22 cellular contexts compared by ENCODE assay signal in genomic region chr11:1744879-1745700, GRCh38. TPM values are rescaled to one million over a fixed set of nuclear protein-coding genes. Genes with fewer than 3 reads are reported as not detected.
A peak's percentile ranks its signal among the peaks of the same experiment; 100 is the strongest.
DNase-seq lines count a peak whose midpoint lies in the region; ATAC-seq and TF ChIP-seq lines count a peak whose summit lies in the region.
"Had no signal": no experiment of that assay in that cellular context is flagged by ENCODE, and none has a peak within 500 bp of the region (broad histone marks: within the 10 kb centered on the region; RNA-seq: fewer than 3 reads in every experiment).

No MANE protein-coding gene starts in this region.

- peaks cover 8% of the 10 kb centered on the region for H3K27me3 Mint-ChIP-seq in activated naive CD4-positive, alpha-beta T cell treated with anti-CD3 and anti-CD28 coated beads for 36 hours (ENCODE audit: low read depth)

- H3K9me3 Mint-ChIP-seq in activated naive CD4-positive, alpha-beta T cell treated with anti-CD3 and anti-CD28 coated beads for 36 hours: peaks cover 2% of the 10 kb centered on the region
- H3K9me3 Mint-ChIP-seq: naive thymus-derived CD8-positive, alpha-beta T cell had no signal

- no peak overlapping the region for H3K27ac Mint-ChIP-seq in activated naive CD4-positive, alpha-beta T cell treated with anti-CD3 and anti-CD28 coated beads for 36 hours
- H3K27ac Mint-ChIP-seq: H9; memory B cell; stimulated activated naive CD8-positive, alpha-beta T cell treated with anti-CD3 and anti-CD28 coated beads, Interleukin-15, amount 100 ng/mL, for 72 hours had no signal

- intact Hi-C loops in adrenal gland (cut with DNase I): no loop called here
- intact Hi-C loops in heart right ventricle (cut with DNase I): no loop called here
- intact Hi-C loops in posterior vena cava (cut with DNase I): no loop called here
- intact Hi-C loops in activated naive CD4-positive, alpha-beta T cell treated with anti-CD3 and anti-CD28 coated beads for 36 hours (cut with micrococcal nuclease): no loop called here

- in situ Hi-C loops in G401 (cut with HindIII; ENCODE audit: low sequenced_read_pairs): no loop called here

- H3K36me3 ChIP-seq in adrenal gland (replicated peaks in 1 of 2): no peaks in the 10 kb centered on the region
- H3K36me3 ChIP-seq in heart right ventricle: no peaks in the 10 kb centered on the region

- no peaks in the 10 kb centered on the region for H3K9me3 ChIP-seq in adrenal gland (replicated peaks in 1 of 3)
- H3K9me3 ChIP-seq in heart right ventricle: no peaks in the 10 kb centered on the region

- H3K4me3 Mint-ChIP-seq in activated naive CD4-positive, alpha-beta T cell treated with anti-CD3 and anti-CD28 coated beads for 36 hours: no peak overlapping the region
- H3K4me3 Mint-ChIP-seq: memory B cell; stimulated activated naive CD8-positive, alpha-beta T cell treated with anti-CD3 and anti-CD28 coated beads, Interleukin-15, amount 100 ng/mL, for 72 hours had no signal

- no peak for TF ChIP-seq CTCF in adrenal gland (IDR thresholded peaks at IDR 0.05)
- no peak for TF ChIP-seq CTCF in heart right ventricle (IDR thresholded peaks at IDR 0.05)

- H3K4me1 Mint-ChIP-seq in activated naive CD4-positive, alpha-beta T cell treated with anti-CD3 and anti-CD28 coated beads for 36 hours (ENCODE audit: low read depth): peaks cover 8% of the 10 kb centered on the region

- peak in 1 of 2 donors; percentile 5 for TF ChIP-seq POLR2A in adrenal gland (IDR thresholded peaks at IDR 0.05)

- H3K27ac ChIP-seq in adrenal gland: peak overlapping the region in 3 of 5 donors; percentile 41 to 93 (median 63)
- no peak overlapping the region for H3K27ac ChIP-seq in heart right ventricle
- H3K27ac ChIP-seq: foreskin keratinocyte, KMS-11 had no signal

- H3K4me1 ChIP-seq in adrenal gland (replicated peaks in 1 of 2) (peaks cover 31 to 49% of the 10 kb centered on the region in 2 donors), heart right ventricle (peaks cover 8 to 38% (median 27%) of the 10 kb centered on the region in 9 donors)
- H3K4me1 ChIP-seq: foreskin keratinocyte had no signal

- CTCF ChIA-PET in activated naive CD4-positive, alpha-beta T cell treated with anti-CD3 and anti-CD28 coated beads for 36 hours (lab: Charles Lee): no interaction called here

- no peak overlapping the region for H3K4me3 ChIP-seq in adrenal gland
- no peak overlapping the region for H3K4me3 ChIP-seq in heart right ventricle

- WGBS in adrenal gland, 4 donors: 42 to 61% (median 47%) methylated on average over 7 to 20 of the region's 20 CpGs
- WGBS in heart right ventricle, 2 donors: 70 to 71% methylated on average over 20 of the region's 20 CpGs

- H3K27me3 ChIP-seq in adrenal gland (no peaks in the 10 kb centered on the region), heart right ventricle (peaks cover 0 to 23% (median 16%) of the 10 kb centered on the region in 7 donors)

- no peaks in the 10 kb centered on the region for H3K36me3 Mint-ChIP-seq in activated naive CD4-positive, alpha-beta T cell treated with anti-CD3 and anti-CD28 coated beads for 36 hours (ENCODE audit: low read depth)
- H3K36me3 Mint-ChIP-seq: memory B cell had no signal

- ATAC-seq in heart right ventricle (peak in 5 of 8 donors; percentile 2 to 46 (median 29)), GM19397 (IDR thresholded peaks at IDR 0.05; ENCODE audit: unreplicated experiment) (no peak)
- ATAC-seq: foreskin keratinocyte; naive thymus-derived CD8-positive, alpha-beta T cell; PC-3; stimulated activated naive CD8-positive, alpha-beta T cell treated with anti-CD3 and anti-CD28 coated beads, Interleukin-15, amount 100 ng/mL, for 72 hours had no signal

- peak; percentile 91 for DNase-seq in G401 (ENCODE audit: low spot score)
- DNase-seq in adrenal gland: peak; percentile 64 to 87 (median 81)
- peak in 1 of 2 donors; percentile 48 for DNase-seq in heart right ventricle
- peak; percentile 79 for DNase-seq in posterior vena cava (ENCODE audit: low spot score)
- no peak for DNase-seq in activated naive CD4-positive, alpha-beta T cell treated with anti-CD3 and anti-CD28 coated beads for 36 hours
- no peak for DNase-seq in NCI-H2107 treated with DMSO at 0.1 percent for 48 hours (lab: John Stamatoyannopoulos, UW; ENCODE audit: unreplicated experiment)
- no peak for DNase-seq in DMS79 treated with DMSO at 0.1 percent for 48 hours (lab: John Stamatoyannopoulos, UW)
- DNase-seq: ACHN; activated T-cell treated with anti-CD3 and anti-CD28 coated beads, Interleukin-2, amount 50 U/mL, for 48 hours; DMS153; foreskin keratinocyte; H9; NCI-H1105; NCI-H2171 treated with DMSO at 0.1 percent for 48 hours; NCI-H82; PC-3; stimulated activated naive CD8-positive, alpha-beta T cell treated with anti-CD3 and anti-CD28 coated beads, Interleukin-15, amount 100 ng/mL, for 72 hours had no signal

RNA-seq across cellular contexts. Expression of gene IFITM10, which starts 5.3 kb away (rescaled TPM):
- not detected in 2 replicates for total RNA-seq in G401 (2014; rRNA removed; shearing (Covaris generic))
- total RNA-seq in adrenal gland (100 to 1,000 TPM in 1 of 8 donors, 10 to 100 TPM in 7; 15.7 to 112 (median 31.6) TPM), heart right ventricle (1 to 10 TPM in 4 of 10 donors, under 1 TPM in 6; 0.18 to 2.4 (median 0.42) TPM), posterior vena cava (1 to 10 TPM; 1.4 to 2.4 TPM)
- polyA plus RNA-seq in adrenal gland (100 to 1,000 TPM in 1 of 3 donors, 10 to 100 TPM in 1, 1 to 10 TPM in 1; 6.3 to 267 (median 76.5) TPM), heart right ventricle (under 1 TPM; 0.07 to 0.80 TPM)
- under 1 TPM; 0.22 to 0.31 TPM for total RNA-seq in activated naive CD4-positive, alpha-beta T cell treated with anti-CD3 and anti-CD28 coated beads for 36 hours

RNA-seq across cellular contexts. Expression of gene CTSD, which starts 18.6 kb away (rescaled TPM):
- total RNA-seq in G401 (2014; rRNA removed; shearing (Covaris generic)): 192 and 219 TPM in 2 replicates
- 1,000 to 10,000 TPM; 1,712 to 4,168 (median 2,244) TPM for total RNA-seq in adrenal gland
- 1,000 to 10,000 TPM in 2 of 3 donors, 100 to 1,000 TPM in 1; 641 to 1,561 (median 1,335) TPM for polyA plus RNA-seq in adrenal gland
- total RNA-seq in heart right ventricle: 1,000 to 10,000 TPM in 2 of 10 donors, 100 to 1,000 TPM in 8; 501 to 1,070 (median 786) TPM
- 100 to 1,000 TPM; 431 to 976 TPM for polyA plus RNA-seq in heart right ventricle
- 100 to 1,000 TPM; 351 to 519 TPM for total RNA-seq in posterior vena cava
- total RNA-seq in activated naive CD4-positive, alpha-beta T cell treated with anti-CD3 and anti-CD28 coated beads for 36 hours: 10 to 100 TPM; 30.1 to 34.5 TPM

RNA-seq across cellular contexts. Expression of gene KRTAP5-6, which starts 48.1 kb away (rescaled TPM):
- not detected in 2 replicates for total RNA-seq in G401 (2014; rRNA removed; shearing (Covaris generic))
- under 1 TPM in 1 of 8 donors, not detected in 7; 0.61 TPM for total RNA-seq in adrenal gland
- not detected for polyA plus RNA-seq in adrenal gland
- not detected for total RNA-seq in heart right ventricle
- polyA plus RNA-seq in heart right ventricle: not detected
- total RNA-seq in posterior vena cava: not detected
- not detected for total RNA-seq in activated naive CD4-positive, alpha-beta T cell treated with anti-CD3 and anti-CD28 coated beads for 36 hours
- total RNA-seq: foreskin keratinocyte; H9; naive thymus-derived CD8-positive, alpha-beta T cell; PC-3 had no signal
- polyA plus RNA-seq: adipose tissue; foreskin keratinocyte; naive thymus-derived CD8-positive, alpha-beta T cell had no signal

Comparison
In these comparisons a context has a peak if more than half of its experiments do, and no peak if none do; other contexts are left out.
1. DNase-seq: peak in G401 (single experiment), adrenal gland (7 of 7) and posterior vena cava (single experiment); none in activated naive CD4-positive, alpha-beta T cell treated with anti-CD3 and anti-CD28 coated beads for 36 hours (single experiment), NCI-H2107 treated with DMSO at 0.1 percent for 48 hours (single experiment) and DMS79 treated with DMSO at 0.1 percent for 48 hours (single experiment).
2. H3K27ac ChIP-seq: peak in adrenal gland (3 of 5); none in heart right ventricle (0 of 10).
3. RNA of gene IFITM10, which starts 5.3 kb away (total RNA-seq): 15.7 to 112 TPM in adrenal gland; 1.4 to 2.4 TPM in posterior vena cava, 0.18 to 2.4 TPM in heart right ventricle, 0.22 to 0.31 TPM in activated naive CD4-positive, alpha-beta T cell treated with anti-CD3 and anti-CD28 coated beads for 36 hours and not detected in G401; every median in the first group is over 4 times any median in the second.